ENCODE assay signal across 8 cellular contexts in genomic region chr2:112275314-112275886, GRCh38. TPM values are rescaled to one million over a fixed set of nuclear protein-coding genes. Genes with fewer than 3 reads are reported as not detected.
DNase-seq lines count a peak whose midpoint lies in the region; ATAC-seq and TF ChIP-seq lines count a peak whose summit lies in the region.

TSS of gene ZC3H6 (plus strand) at chr2:112275597. CDS start at chr2:112275995, 398 bp downstream.

- peaks cover 16% of the 10 kb centered on the region; the same call in 1 of the 2 replicates for H3K79me2 ChIP-seq in PC-9 (ENCODE audit: low read depth)

- ATAC-seq in GM21619 (IDR thresholded peaks at IDR 0.05; ENCODE audit: unreplicated experiment) (peak; percentile 96), esophagus mucosa (peak; percentile 100)

- peaks cover 7% of the 10 kb centered on the region; the same call in 1 of the 2 replicates for H3K4me1 ChIP-seq in PC-9 (replicated peaks; ENCODE audit: insufficient read depth)

- H3K4me3 ChIP-seq in Jurkat, Clone E6-1 (ENCODE audit: low read length): peak within 1 kb of the TSS; percentile 87
- peak within 1 kb of the TSS; percentile 98 for H3K4me3 ChIP-seq in PC-9

- no peak for TF ChIP-seq CTCF in PC-9 (conservative IDR thresholded peaks at IDR 0.05)

- POLR2A ChIA-PET in PC-9 (lab: Charles Lee; ENCODE audit: unreplicated experiment): no interaction called here

- BruUV-seq in PC-9 (replicated peaks; lab: Mats Ljungman, UMichigan): TSS peak; percentile 86

- H2AFZ ChIP-seq in PC-9: peak within 1 kb of the TSS; percentile 98

- intact Hi-C loops in PC-9 (cut with micrococcal nuclease; ENCODE audit: unreplicated experiment): loop anchor here (5.0 to 10.0 kb wide), 2 partner anchors 207 to 449 kb away; partner anchors contain the start of genes NT5DC4 and TTL

- H3K9me3 ChIP-seq in PC-9 (ENCODE audit: insufficient read depth, low read depth): no peaks in the 10 kb centered on the region

- H3K4me2 ChIP-seq in PC-9: peak within 1 kb of the TSS; percentile 79

- peak within 1 kb of the TSS; percentile 99 for H3K27ac ChIP-seq in PC-9

- 0 out of 2 replicates have a peak, but pooled peaks cover 4% of the 10 kb centered on the region for H3F3A ChIP-seq in PC-9 (ENCODE audit: insufficient read depth, low read depth)

- H3K36me3 ChIP-seq in PC-9 (ENCODE audit: low read depth): no peaks in the 10 kb centered on the region

- no peaks in the 10 kb centered on the region for H3K9me2 ChIP-seq in PC-9 (ENCODE audit: insufficient read depth)

- H3K27me3 ChIP-seq in PC-9 (ENCODE audit: insufficient read depth, low read depth): no peaks in the 10 kb centered on the region

- CTCF ChIA-PET in PC-9 (lab: Charles Lee): no interaction called here

- DNase-seq in DMS53 (lab: John Stamatoyannopoulos, UW): peak; percentile 100
- DNase-seq in Jurkat, Clone E6-1 (ENCODE audit: low read depth, low spot score): peak; percentile 98
- DNase-seq in PC-9: peak; percentile 87 to 98
- peak; percentile 100 for DNase-seq in activated T-cell treated with anti-CD3 and anti-CD28 coated beads, Interleukin-2, amount 50 U/mL, for 48 hours
- peak; percentile 97 for DNase-seq in myocyte (ENCODE audit: low read depth)
- DNase-seq in stimulated activated CD8-positive, alpha-beta memory T cell treated with anti-CD3 and anti-CD28 coated beads, Interleukin-7, amount 100 ng/mL, for 48 hours (ENCODE audit: extremely low read depth in 1 of 2, low read depth in 1 of 2): peak; percentile 97 to 99

- H4K20me1 ChIP-seq in PC-9 (ENCODE audit: insufficient read depth): no peaks in the 10 kb centered on the region

RNA-seq across cellular contexts. Expression of gene ZC3H6, which starts in this region (rescaled TPM):
- 6.0 TPM for polyA plus RNA-seq in Jurkat, Clone E6-1 (2012; ENCODE audit: insufficient read depth, insufficient read length)
- 9.1 and 10.0 TPM in 2 replicates for total RNA-seq in PC-9 (2021)
- total RNA-seq in esophagus mucosa: 4.9 TPM
- 8.8 and 11.7 TPM in 2 replicates for total RNA-seq in myocyte
- polyA plus RNA-seq in myocyte (2012): 4.8 TPM

Comparison
In these comparisons a context has a peak if more than half of its experiments do, and no peak if none do; other contexts are left out.
1. Peak in every context shown above with its lines: DNase-seq, ATAC-seq, H3K4me3 ChIP-seq and H3K27ac ChIP-seq.